Comparison of ENCODE assay signal across 8 cellular contexts in the genomic region with DNA sequence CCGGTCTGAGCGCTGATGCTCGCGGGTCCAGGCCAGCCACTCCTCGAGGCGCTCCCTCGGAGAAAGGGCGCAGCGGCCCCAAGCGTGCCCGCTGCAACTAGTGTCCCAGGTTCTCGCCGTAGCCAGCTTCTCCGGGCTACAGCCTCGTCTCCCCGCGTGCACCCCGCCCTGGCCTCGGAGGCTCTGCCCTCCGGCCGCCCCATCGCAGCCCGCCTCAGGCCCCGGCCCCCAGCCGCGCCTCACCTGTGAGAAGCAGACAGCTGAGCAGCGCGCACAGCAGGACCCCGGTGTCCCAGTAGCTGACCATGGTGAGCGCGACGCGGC. TPM values are rescaled to one million over a fixed set of nuclear protein-coding genes. Genes with fewer than 3 reads are reported as not detected.
DNase-seq lines count a peak whose midpoint lies in the region; ATAC-seq and TF ChIP-seq lines count a peak whose summit lies in the region.

No MANE protein-coding gene starts in this region.

- H3K9me3 ChIP-seq in suprapubic skin, result no peaks in the 10 kb centered on the region

- no peaks in the 10 kb centered on the region for H3K36me3 ChIP-seq in suprapubic skin

- no peak for TF ChIP-seq EP300 in suprapubic skin (IDR thresholded peaks at IDR 0.05)

- no peak for TF ChIP-seq CTCF in suprapubic skin (IDR thresholded peaks at IDR 0.05)

- POLR2A ChIA-PET in activated CD8-positive, alpha-beta T cell treated with anti-CD3 and anti-CD28 coated beads, Interleukin-2, amount 10 ng/mL, durations not matched to agents 7 days and 5 days (lab: Charles Lee), result interaction anchor here (0.5 kb wide), 1 partner anchor 241 kb away, joined by 4 read pairs; no protein-coding TSS in a partner anchor

- no CpG with 5 or more reads among the region's 33 CpGs for WGBS in suprapubic skin

- H3K36me3 Mint-ChIP-seq in activated CD8-positive, alpha-beta memory T cell treated with anti-CD3 and anti-CD28 coated beads, Interleukin-2, amount 10 ng/mL, durations not matched to agents 7 days and 5 days, result no peaks in the 10 kb centered on the region
- no peaks in the 10 kb centered on the region for H3K36me3 Mint-ChIP-seq in activated CD8-positive, alpha-beta T cell treated with anti-CD3 and anti-CD28 coated beads, Interleukin-2, amount 10 ng/mL, durations not matched to agents 7 days and 5 days (ENCODE audit: low read depth)

- H3K27me3 ChIP-seq in suprapubic skin, result peaks cover 73% of the 10 kb centered on the region

- H3K4me3 ChIP-seq in suprapubic skin, result peak overlapping the region; percentile 63

- CTCF ChIA-PET in activated CD8-positive, alpha-beta memory T cell treated with anti-CD3 and anti-CD28 coated beads, Interleukin-2, amount 10 ng/mL, durations not matched to agents 7 days and 5 days (lab: Charles Lee), result no interaction called here
- CTCF ChIA-PET in activated CD8-positive, alpha-beta T cell treated with anti-CD3 and anti-CD28 coated beads, Interleukin-2, amount 10 ng/mL, durations not matched to agents 7 days and 5 days (lab: Charles Lee), result no interaction called here

- no peak for TF ChIP-seq POLR2A in suprapubic skin (IDR thresholded peaks at IDR 0.05)

- ATAC-seq in activated CD8-positive, alpha-beta memory T cell treated with anti-CD3 and anti-CD28 coated beads, Interleukin-2, amount 10 ng/mL, durations not matched to agents 7 days and 5 days, result peak; percentile 18
- ATAC-seq in activated CD8-positive, alpha-beta T cell treated with anti-CD3 and anti-CD28 coated beads, Interleukin-2, amount 10 ng/mL, durations not matched to agents 7 days and 5 days, result peak; percentile 28
- no peak for ATAC-seq in HG02885 (IDR thresholded peaks at IDR 0.05; ENCODE audit: poor library complexity, unreplicated experiment)

- H3K4me1 Mint-ChIP-seq in activated CD8-positive, alpha-beta memory T cell treated with anti-CD3 and anti-CD28 coated beads, Interleukin-2, amount 10 ng/mL, durations not matched to agents 7 days and 5 days, result peaks cover 13% of the 10 kb centered on the region
- peaks cover 26% of the 10 kb centered on the region for H3K4me1 Mint-ChIP-seq in activated CD8-positive, alpha-beta T cell treated with anti-CD3 and anti-CD28 coated beads, Interleukin-2, amount 10 ng/mL, durations not matched to agents 7 days and 5 days (ENCODE audit: low read depth)

- H3K27me3 Mint-ChIP-seq in activated CD8-positive, alpha-beta memory T cell treated with anti-CD3 and anti-CD28 coated beads, Interleukin-2, amount 10 ng/mL, durations not matched to agents 7 days and 5 days, result peaks cover 78% of the 10 kb centered on the region
- peaks cover 51% of the 10 kb centered on the region for H3K27me3 Mint-ChIP-seq in activated CD8-positive, alpha-beta T cell treated with anti-CD3 and anti-CD28 coated beads, Interleukin-2, amount 10 ng/mL, durations not matched to agents 7 days and 5 days (ENCODE audit: low read depth)

- H3K9me3 Mint-ChIP-seq in activated CD8-positive, alpha-beta memory T cell treated with anti-CD3 and anti-CD28 coated beads, Interleukin-2, amount 10 ng/mL, durations not matched to agents 7 days and 5 days (ENCODE audit: low read depth), result no peaks in the 10 kb centered on the region
- H3K9me3 Mint-ChIP-seq in activated CD8-positive, alpha-beta T cell treated with anti-CD3 and anti-CD28 coated beads, Interleukin-2, amount 10 ng/mL, durations not matched to agents 7 days and 5 days (ENCODE audit: insufficient read depth), result no peaks in the 10 kb centered on the region

- H3K27ac ChIP-seq in suprapubic skin, result peak overlapping the region; percentile 44

- DNase-seq in activated CD8-positive, alpha-beta memory T cell treated with anti-CD3 and anti-CD28 coated beads, Interleukin-2, amount 10 ng/mL, durations not matched to agents 7 days and 5 days, result no peak
- DNase-seq in activated CD8-positive, alpha-beta memory T cell treated with anti-CD3 and anti-CD28 coated beads for 24 hours, result no peak
- no peak for DNase-seq in activated CD8-positive, alpha-beta T cell treated with anti-CD3 and anti-CD28 coated beads, Interleukin-2, amount 10 ng/mL, durations not matched to agents 7 days and 5 days
- DNase-seq in iris pigment epithelial cell (ENCODE audit: low read depth) (peak; percentile 34), suprapubic skin (ENCODE audit: low spot score in 2 of 2) (no peak), NCI-H1694 (lab: John Stamatoyannopoulos, UW) (no peak), DMS153 treated with DMSO at 0.1 percent for 48 hours (lab: John Stamatoyannopoulos, UW; ENCODE audit: unreplicated experiment) (no peak)

- H3K4me1 ChIP-seq in suprapubic skin, result peaks cover 27% of the 10 kb centered on the region

- H3K4me3 Mint-ChIP-seq in activated CD8-positive, alpha-beta memory T cell treated with anti-CD3 and anti-CD28 coated beads, Interleukin-2, amount 10 ng/mL, durations not matched to agents 7 days and 5 days, result peak overlapping the region; percentile 17
- H3K4me3 Mint-ChIP-seq in activated CD8-positive, alpha-beta T cell treated with anti-CD3 and anti-CD28 coated beads, Interleukin-2, amount 10 ng/mL, durations not matched to agents 7 days and 5 days, result peak overlapping the region; percentile 43

- no peak overlapping the region for H3K27ac Mint-ChIP-seq in activated CD8-positive, alpha-beta memory T cell treated with anti-CD3 and anti-CD28 coated beads, Interleukin-2, amount 10 ng/mL, durations not matched to agents 7 days and 5 days
- H3K27ac Mint-ChIP-seq in activated CD8-positive, alpha-beta T cell treated with anti-CD3 and anti-CD28 coated beads, Interleukin-2, amount 10 ng/mL, durations not matched to agents 7 days and 5 days, result no peak overlapping the region

RNA-seq across cellular contexts. Expression of a gene that starts 0.4 kb away (rescaled TPM):
- 1 to 10 TPM in 1 of 2 experiments, under 1 TPM in 1; 0.44 to 1.4 TPM for total RNA-seq in activated CD8-positive, alpha-beta memory T cell treated with anti-CD3 and anti-CD28 coated beads, Interleukin-2, amount 10 ng/mL, durations not matched to agents 7 days and 5 days
- total RNA-seq in activated CD8-positive, alpha-beta T cell treated with anti-CD3 and anti-CD28 coated beads, Interleukin-2, amount 10 ng/mL, durations not matched to agents 7 days and 5 days, result 1 to 10 TPM in 1 of 2 experiments, under 1 TPM in 1; 0.95 to 1.3 TPM
- total RNA-seq in suprapubic skin, result 10 to 100 TPM in 1 of 4 donors, 1 to 10 TPM in 3; 3.8 to 14.2 (median 6.8) TPM
